In the genomic region with DNA sequence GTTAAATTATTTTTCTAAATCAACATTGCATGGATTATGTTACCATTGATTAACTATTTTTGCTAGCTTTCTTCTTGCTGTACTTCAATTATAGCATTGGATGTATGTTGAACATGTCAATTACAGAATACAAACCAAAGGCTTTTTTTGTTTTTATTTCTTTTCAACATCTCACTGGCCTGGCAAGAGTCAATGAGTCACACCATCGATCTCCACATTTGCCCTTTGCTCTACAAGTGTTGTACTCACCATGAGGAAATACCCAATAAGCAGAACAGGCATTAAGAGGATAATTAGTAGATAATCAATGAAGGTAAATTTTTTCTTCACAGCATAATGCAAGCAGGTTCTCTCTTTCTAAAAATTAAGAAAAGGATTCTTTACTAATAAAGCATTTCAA, we compare ENCODE assay signal across 2 cellular contexts.
TF ChIP-seq lines count a peak whose summit lies in the region.

No MANE protein-coding gene starts in this region.

TF ChIP-seq in A549, 52 proteins besides CTCF, POLR2A, EP300 and RAD21:
- TF ChIP-seq CBX2 (IDR thresholded peaks at IDR 0.05; ENCODE audit: borderline replicate concordance, low read depth) (no peak), RCOR1 (IDR thresholded peaks at IDR 0.05; ENCODE audit: low read depth, low read length) (no peak)

TF ChIP-seq in HepG2, 621 proteins besides CTCF, POLR2A, EP300 and RAD21:
- TF ChIP-seq FOSL2 (CRISPR knock-in tag; IDR thresholded peaks at IDR 0.05) (peak; percentile 22; the same call in 1 of the 2 replicates), ZNF333 (CRISPR knock-in tag; IDR thresholded peaks at IDR 0.05; ENCODE audit: borderline replicate concordance) (no peak), CCDC6 (CRISPR knock-in tag; IDR thresholded peaks at IDR 0.05) (no peak), ZNF343 (CRISPR knock-in tag; IDR thresholded peaks at IDR 0.05) (no peak), RAD51 (IDR thresholded peaks at IDR 0.05; ENCODE audit: borderline replicate concordance) (no peak), GATAD1 (CRISPR knock-in tag; IDR thresholded peaks at IDR 0.05) (no peak), ZNF768 (CRISPR knock-in tag; IDR thresholded peaks at IDR 0.05) (no peak)
